29 cellular contexts compared by ENCODE assay signal in the genomic region with DNA sequence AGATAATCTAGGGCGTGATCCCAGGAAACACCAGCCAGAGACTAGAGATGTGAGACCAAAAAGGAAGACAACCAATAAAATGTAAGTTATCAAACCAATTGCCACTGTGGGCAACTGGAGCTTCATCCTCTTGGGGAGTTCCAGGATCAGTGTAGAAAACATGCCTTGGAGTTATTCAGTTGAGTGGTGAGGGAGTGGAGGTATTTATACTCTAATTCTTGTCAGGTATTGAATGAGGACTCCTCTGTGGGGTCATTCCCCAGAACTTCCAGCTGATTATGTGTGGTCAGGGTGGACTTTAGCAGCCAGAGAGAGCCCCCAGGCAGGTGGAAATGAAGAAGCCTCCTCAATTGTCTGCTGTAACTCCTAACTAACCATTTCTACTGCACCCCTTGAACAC.
"Had no signal": no experiment of that assay in that cellular context is flagged by ENCODE, and none has a peak within 500 bp of the region (broad histone marks: within the 10 kb centered on the region; RNA-seq: fewer than 3 reads in every experiment).

No MANE protein-coding gene starts in this region.

- H3K4me1 ChIP-seq: adrenal gland, ascending aorta, body of pancreas, breast epithelium had no signal

- H3K27ac ChIP-seq: adrenal gland, ascending aorta, body of pancreas, brain microvascular endothelial cell, breast epithelium, cardiac muscle cell had no signal

- DNase-seq: activated effector memory CD4-positive, alpha-beta T cell treated with Interleukin-2 at 50 U/mL for 16 hours; activated gamma-delta T cell; activated gamma-delta T cell treated with Interleukin-2 at 50 U/mL for 16 hours; activated naive CD4-positive, alpha-beta T cell; activated naive CD4-positive, alpha-beta T cell treated with anti-CD3 and anti-CD28 coated beads for 36 hours; activated naive CD4-positive, alpha-beta T cell treated with anti-CD3 and anti-CD28 coated beads, Interleukin-2, amount 10 ng/mL, durations not matched to agents 7 days and 5 days; activated naive CD4-positive, alpha-beta T cell treated with anti-CD3 and anti-CD28 coated beads, Interleukin-2, amount 50 U/mL, for 16 hours; activated naive CD4-positive, alpha-beta T cell treated with Interleukin-2 at 50 U/mL for 16 hours; activated naive CD8-positive, alpha-beta T cell treated with anti-CD3 and anti-CD28 coated beads for 36 hours; activated naive CD8-positive, alpha-beta T cell treated with anti-CD3 and anti-CD28 coated beads, Interleukin-2, amount 10 ng/mL, durations not matched to agents 7 days and 5 days; activated naive CD8-positive, alpha-beta T cell treated with anti-CD3 and anti-CD28 coated beads, Interleukin-2, amount 50 U/mL, for 24 hours; activated T-cell treated with anti-CD3 and anti-CD28 coated beads, Interleukin-2, amount 50 U/mL, for 1 hour; activated T-cell treated with anti-CD3 and anti-CD28 coated beads, Interleukin-2, amount 50 U/mL, for 24 hours; activated T-cell treated with anti-CD3 and anti-CD28 coated beads, Interleukin-2, amount 50 U/mL, for 4 hours; activated T-cell treated with anti-CD3 and anti-CD28 coated beads, Interleukin-2, amount 50 U/mL, for 48 hours; activated T-cell treated with anti-CD3 and anti-CD28 coated beads, Interleukin-2, amount 50 U/mL, for 72 hours; adrenal gland; amniotic stem cell; amygdala; anterior cingulate cortex; aorta; body of pancreas; brain microvascular endothelial cell; caudate nucleus; central memory CD4-positive, alpha-beta T cell; cerebellar nuclear complex had no signal

- H3K36me3 ChIP-seq: adrenal gland, ascending aorta, brain microvascular endothelial cell, breast epithelium, cardiac muscle cell had no signal

- H3K4me3 ChIP-seq: adrenal gland, ascending aorta, body of pancreas, breast epithelium, cardiac muscle cell had no signal

- H3K9me3 ChIP-seq: adrenal gland, ascending aorta, body of pancreas, breast epithelium had no signal
